ENCODE assay signal across 1 cellular context in the genomic region with DNA sequence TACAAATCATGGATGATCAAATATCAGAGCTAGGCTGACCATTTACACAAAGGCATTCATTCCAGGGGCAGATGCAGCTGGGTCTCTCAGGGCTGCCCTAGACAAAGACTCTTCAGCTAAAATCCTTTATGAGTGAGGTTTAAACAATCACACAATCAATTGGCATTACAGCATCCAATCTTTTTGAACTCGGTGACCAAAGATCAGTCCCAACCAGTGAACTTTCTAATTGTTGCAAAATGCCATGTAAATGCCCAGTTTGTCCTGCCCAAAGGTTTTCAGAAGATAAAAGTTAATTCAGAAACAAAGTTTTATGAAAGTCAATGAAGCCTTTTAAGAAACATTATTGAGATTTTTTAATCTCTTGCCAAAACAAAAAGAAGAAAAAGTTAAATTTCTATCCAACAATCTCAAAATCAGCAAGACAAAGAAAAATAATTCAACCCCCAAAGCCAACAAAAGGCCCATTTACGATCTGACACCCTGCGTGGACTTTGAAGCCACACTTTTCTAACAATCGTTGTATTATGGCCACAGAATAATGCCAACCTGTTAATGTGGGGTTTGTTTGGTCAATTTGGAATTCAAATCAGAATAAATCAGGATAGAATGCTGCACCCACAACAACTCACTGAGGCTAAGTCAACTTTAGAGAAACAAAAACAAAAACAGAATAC.
TF ChIP-seq lines count a peak whose summit lies in the region.

No MANE protein-coding gene starts in this region.

TF ChIP-seq in GM23338, 12 proteins besides CTCF, POLR2A, EP300 and RAD21:
- TF ChIP-seq, protein P1, sequence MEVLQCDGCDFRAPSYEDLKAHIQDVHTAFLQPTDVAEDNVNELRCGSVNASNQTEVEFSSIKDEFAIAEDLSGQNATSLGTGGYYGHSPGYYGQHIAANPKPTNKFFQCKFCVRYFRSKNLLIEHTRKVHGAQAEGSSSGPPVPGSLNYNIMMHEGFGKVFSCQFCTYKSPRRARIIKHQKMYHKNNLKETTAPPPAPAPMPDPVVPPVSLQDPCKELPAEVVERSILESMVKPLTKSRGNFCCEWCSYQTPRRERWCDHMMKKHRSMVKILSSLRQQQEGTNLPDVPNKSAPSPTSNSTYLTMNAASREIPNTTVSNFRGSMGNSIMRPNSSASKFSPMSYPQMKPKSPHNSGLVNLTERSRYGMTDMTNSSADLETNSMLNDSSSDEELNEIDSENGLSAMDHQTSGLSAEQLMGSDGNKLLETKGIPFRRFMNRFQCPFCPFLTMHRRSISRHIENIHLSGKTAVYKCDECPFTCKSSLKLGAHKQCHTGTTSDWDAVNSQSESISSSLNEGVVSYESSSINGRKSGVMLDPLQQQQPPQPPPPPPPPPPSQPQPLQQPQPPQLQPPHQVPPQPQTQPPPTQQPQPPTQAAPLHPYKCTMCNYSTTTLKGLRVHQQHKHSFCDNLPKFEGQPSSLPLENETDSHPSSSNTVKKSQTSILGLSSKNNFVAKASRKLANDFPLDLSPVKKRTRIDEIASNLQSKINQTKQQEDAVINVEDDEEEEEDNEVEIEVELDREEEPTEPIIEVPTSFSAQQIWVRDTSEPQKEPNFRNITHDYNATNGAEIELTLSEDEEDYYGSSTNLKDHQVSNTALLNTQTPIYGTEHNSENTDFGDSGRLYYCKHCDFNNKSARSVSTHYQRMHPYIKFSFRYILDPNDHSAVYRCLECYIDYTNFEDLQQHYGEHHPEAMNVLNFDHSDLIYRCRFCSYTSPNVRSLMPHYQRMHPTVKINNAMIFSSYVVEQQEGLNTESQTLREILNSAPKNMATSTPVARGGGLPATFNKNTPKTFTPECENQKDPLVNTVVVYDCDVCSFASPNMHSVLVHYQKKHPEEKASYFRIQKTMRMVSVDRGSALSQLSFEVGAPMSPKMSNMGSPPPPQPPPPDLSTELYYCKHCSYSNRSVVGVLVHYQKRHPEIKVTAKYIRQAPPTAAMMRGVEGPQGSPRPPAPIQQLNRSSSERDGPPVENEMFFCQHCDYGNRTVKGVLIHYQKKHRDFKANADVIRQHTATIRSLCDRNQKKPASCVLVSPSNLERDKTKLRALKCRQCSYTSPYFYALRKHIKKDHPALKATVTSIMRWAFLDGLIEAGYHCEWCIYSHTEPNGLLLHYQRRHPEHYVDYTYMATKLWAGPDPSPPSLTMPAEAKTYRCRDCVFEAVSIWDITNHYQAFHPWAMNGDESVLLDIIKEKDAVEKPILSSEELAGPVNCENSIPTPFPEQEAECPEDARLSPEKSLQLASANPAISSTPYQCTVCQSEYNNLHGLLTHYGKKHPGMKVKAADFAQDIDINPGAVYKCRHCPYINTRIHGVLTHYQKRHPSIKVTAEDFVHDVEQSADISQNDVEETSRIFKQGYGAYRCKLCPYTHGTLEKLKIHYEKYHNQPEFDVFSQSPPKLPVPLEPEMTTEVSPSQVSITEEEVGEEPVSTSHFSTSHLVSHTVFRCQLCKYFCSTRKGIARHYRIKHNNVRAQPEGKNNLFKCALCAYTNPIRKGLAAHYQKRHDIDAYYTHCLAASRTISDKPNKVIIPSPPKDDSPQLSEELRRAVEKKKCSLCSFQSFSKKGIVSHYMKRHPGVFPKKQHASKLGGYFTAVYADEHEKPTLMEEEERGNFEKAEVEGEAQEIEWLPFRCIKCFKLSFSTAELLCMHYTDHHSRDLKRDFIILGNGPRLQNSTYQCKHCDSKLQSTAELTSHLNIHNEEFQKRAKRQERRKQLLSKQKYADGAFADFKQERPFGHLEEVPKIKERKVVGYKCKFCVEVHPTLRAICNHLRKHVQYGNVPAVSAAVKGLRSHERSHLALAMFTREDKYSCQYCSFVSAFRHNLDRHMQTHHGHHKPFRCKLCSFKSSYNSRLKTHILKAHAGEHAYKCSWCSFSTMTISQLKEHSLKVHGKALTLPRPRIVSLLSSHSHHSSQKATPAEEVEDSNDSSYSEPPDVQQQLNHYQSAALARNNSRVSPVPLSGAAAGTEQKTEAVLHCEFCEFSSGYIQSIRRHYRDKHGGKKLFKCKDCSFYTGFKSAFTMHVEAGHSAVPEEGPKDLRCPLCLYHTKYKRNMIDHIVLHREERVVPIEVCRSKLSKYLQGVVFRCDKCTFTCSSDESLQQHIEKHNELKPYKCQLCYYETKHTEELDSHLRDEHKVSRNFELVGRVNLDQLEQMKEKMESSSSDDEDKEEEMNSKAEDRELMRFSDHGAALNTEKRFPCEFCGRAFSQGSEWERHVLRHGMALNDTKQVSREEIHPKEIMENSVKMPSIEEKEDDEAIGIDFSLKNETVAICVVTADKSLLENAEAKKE (CRISPR knock-in tag; IDR thresholded peaks at IDR 0.05) = no peak
- TF ChIP-seq, protein P2, sequence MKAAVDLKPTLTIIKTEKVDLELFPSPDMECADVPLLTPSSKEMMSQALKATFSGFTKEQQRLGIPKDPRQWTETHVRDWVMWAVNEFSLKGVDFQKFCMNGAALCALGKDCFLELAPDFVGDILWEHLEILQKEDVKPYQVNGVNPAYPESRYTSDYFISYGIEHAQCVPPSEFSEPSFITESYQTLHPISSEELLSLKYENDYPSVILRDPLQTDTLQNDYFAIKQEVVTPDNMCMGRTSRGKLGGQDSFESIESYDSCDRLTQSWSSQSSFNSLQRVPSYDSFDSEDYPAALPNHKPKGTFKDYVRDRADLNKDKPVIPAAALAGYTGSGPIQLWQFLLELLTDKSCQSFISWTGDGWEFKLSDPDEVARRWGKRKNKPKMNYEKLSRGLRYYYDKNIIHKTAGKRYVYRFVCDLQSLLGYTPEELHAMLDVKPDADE (IDR thresholded peaks at IDR 0.05) = no peak
- TF ChIP-seq, protein P3, sequence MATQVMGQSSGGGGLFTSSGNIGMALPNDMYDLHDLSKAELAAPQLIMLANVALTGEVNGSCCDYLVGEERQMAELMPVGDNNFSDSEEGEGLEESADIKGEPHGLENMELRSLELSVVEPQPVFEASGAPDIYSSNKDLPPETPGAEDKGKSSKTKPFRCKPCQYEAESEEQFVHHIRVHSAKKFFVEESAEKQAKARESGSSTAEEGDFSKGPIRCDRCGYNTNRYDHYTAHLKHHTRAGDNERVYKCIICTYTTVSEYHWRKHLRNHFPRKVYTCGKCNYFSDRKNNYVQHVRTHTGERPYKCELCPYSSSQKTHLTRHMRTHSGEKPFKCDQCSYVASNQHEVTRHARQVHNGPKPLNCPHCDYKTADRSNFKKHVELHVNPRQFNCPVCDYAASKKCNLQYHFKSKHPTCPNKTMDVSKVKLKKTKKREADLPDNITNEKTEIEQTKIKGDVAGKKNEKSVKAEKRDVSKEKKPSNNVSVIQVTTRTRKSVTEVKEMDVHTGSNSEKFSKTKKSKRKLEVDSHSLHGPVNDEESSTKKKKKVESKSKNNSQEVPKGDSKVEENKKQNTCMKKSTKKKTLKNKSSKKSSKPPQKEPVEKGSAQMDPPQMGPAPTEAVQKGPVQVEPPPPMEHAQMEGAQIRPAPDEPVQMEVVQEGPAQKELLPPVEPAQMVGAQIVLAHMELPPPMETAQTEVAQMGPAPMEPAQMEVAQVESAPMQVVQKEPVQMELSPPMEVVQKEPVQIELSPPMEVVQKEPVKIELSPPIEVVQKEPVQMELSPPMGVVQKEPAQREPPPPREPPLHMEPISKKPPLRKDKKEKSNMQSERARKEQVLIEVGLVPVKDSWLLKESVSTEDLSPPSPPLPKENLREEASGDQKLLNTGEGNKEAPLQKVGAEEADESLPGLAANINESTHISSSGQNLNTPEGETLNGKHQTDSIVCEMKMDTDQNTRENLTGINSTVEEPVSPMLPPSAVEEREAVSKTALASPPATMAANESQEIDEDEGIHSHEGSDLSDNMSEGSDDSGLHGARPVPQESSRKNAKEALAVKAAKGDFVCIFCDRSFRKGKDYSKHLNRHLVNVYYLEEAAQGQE (IDR thresholded peaks at IDR 0.05; ENCODE audit: unreplicated experiment) = no peak
- TF ChIP-seq CREB1 (CRISPR knock-in tag; IDR thresholded peaks at IDR 0.05; ENCODE audit: low read depth) (no peak), STAT1 (IDR thresholded peaks at IDR 0.05; ENCODE audit: unreplicated experiment) (no peak), ZNF114 (CRISPR knock-in tag; IDR thresholded peaks at IDR 0.05) (no peak), EZH2phosphoT487 (IDR thresholded peaks at IDR 0.05; ENCODE audit: unreplicated experiment) (no peak), JUNB (IDR thresholded peaks at IDR 0.05; ENCODE audit: unreplicated experiment) (no peak), NANOG (IDR thresholded peaks at IDR 0.05; ENCODE audit: borderline replicate concordance) (no peak), POLR2AphosphoS5 (IDR thresholded peaks at IDR 0.05; ENCODE audit: low read depth) (no peak), EZH2 (IDR thresholded peaks at IDR 0.05; ENCODE audit: low read depth, unreplicated experiment) (no peak), ZNF331 (CRISPR knock-in tag; IDR thresholded peaks at IDR 0.05; ENCODE audit: low read depth) (no peak)
